17 cellular contexts compared by ENCODE assay signal in genomic region chr18:70423988-70424387, GRCh38.
A peak's percentile ranks its signal among the peaks of the same experiment; 100 is the strongest.
DNase-seq lines count a peak whose midpoint lies in the region; ATAC-seq and TF ChIP-seq lines count a peak whose summit lies in the region.
"Had no signal": no experiment of that assay in that cellular context is flagged by ENCODE, and none has a peak within 500 bp of the region (broad histone marks: within the 10 kb centered on the region; RNA-seq: fewer than 3 reads in every experiment).

No MANE protein-coding gene starts in this region.

- DNase-seq in G401 (ENCODE audit: low spot score) (peak; percentile 30), RPMI7951 (ENCODE audit: low read depth) (peak; percentile 47), fibroblast of mammary gland (ENCODE audit: low read depth) (peak; percentile 76), prostate gland (ENCODE audit: low spot score) (peak; percentile 63), HFFc6 (no peak)
- DNase-seq in activated CD8-positive, alpha-beta memory T cell treated with anti-CD3 and anti-CD28 coated beads, Interleukin-2, amount 50 U/mL, for 48 hours: no peak
- DNase-seq in activated CD8-positive, alpha-beta memory T cell treated with anti-CD3 and anti-CD28 coated beads, Interleukin-2, amount 50 U/mL, for 4 hours: no peak
- DNase-seq: activated CD4-positive, alpha-beta T cell treated with anti-CD3 and anti-CD28 coated beads, Interleukin-2, amount 50 U/mL, for 1 hour; brain microvascular endothelial cell; CD8-positive, alpha-beta T cell; hippocampal formation; NCI-H2171; stimulated activated CD4-positive, alpha-beta T cell treated with anti-CD3 and anti-CD28 coated beads, Interleukin-4, amount 100 ng/mL, for 1 hour had no signal

- H3K4me1 ChIP-seq in prostate gland (replicated peaks): no peaks in the 10 kb centered on the region

- no peak overlapping the region for H3K27ac ChIP-seq in prostate gland
- H3K27ac ChIP-seq: brain microvascular endothelial cell had no signal

- no peak for TF ChIP-seq CTCF in fibroblast of mammary gland (conservative IDR thresholded peaks at IDR 0.05; ENCODE audit: control insufficient read depth, insufficient read depth, low read depth, low read length)
- TF ChIP-seq CTCF in prostate gland (IDR thresholded peaks at IDR 0.05): no peak
- no peak for TF ChIP-seq CTCF in HFFc6 (IDR thresholded peaks at IDR 0.05)

- 32% methylated on average over 4 of the region's 4 CpGs for WGBS in prostate gland

- intact Hi-C loops in prostate gland (cut with DNase I): no loop called here

- H3K27me3 Mint-ChIP-seq in HFFc6 (ENCODE audit: insufficient read depth): no peaks in the 10 kb centered on the region; the same call in 1 of the 2 replicates

- 0 out of 2 replicates have a peak, but pooled peaks cover 5% of the 10 kb centered on the region for H3K9me3 Mint-ChIP-seq in HFFc6
- H3K9me3 Mint-ChIP-seq: activated T-helper 2 cell treated with anti-CD3 and anti-CD28 coated beads, Interferon-gamma antibody, Interleukin-2, Interleukin-4, amounts not matched to agents 10 μg/mL and 5 μg/mL and 100 μg/mL, durations not matched to agents 14 hours and 24 hours and 36 hours; CD8-positive, alpha-beta T cell; stimulated activated naive CD8-positive, alpha-beta T cell treated with anti-CD3 and anti-CD28 coated beads, Interleukin-15, Interleukin-2, amounts not matched to agents 100 ng/mL and 50 ng/mL, for 24 hours; T-helper 1 cell treated with Interleukin-12 subunit alpha and Interleukin-12 subunit beta and Interleukin-4 antibody, amounts not matched to agents 30 μg/mL and 1 μg/mL, for 36 hours had no signal

- TF ChIP-seq POLR2A in prostate gland (IDR thresholded peaks at IDR 0.05): no peak

- no peak overlapping the region for H3K4me3 Mint-ChIP-seq in HFFc6
- H3K4me3 Mint-ChIP-seq: CD8-positive, alpha-beta T cell; stimulated activated naive CD8-positive, alpha-beta T cell treated with anti-CD3 and anti-CD28 coated beads, Interleukin-15, Interleukin-2, amounts not matched to agents 100 ng/mL and 50 ng/mL, for 24 hours; T-helper 1 cell treated with Interleukin-12 subunit alpha and Interleukin-12 subunit beta and Interleukin-4 antibody, amounts not matched to agents 30 μg/mL and 1 μg/mL, for 36 hours had no signal

- in situ Hi-C loops in G401 (cut with HindIII; ENCODE audit: low sequenced_read_pairs): no loop called here

- ATAC-seq in GM21515 (IDR thresholded peaks at IDR 0.05; ENCODE audit: unreplicated experiment): no peak
- ATAC-seq: CD8-positive, alpha-beta T cell had no signal

- H3K4me3 ChIP-seq in fibroblast of mammary gland (ENCODE audit: control insufficient read depth, low read depth, low read length): no peak overlapping the region
- H3K4me3 ChIP-seq in prostate gland: no peak overlapping the region

- no peaks in the 10 kb centered on the region for H3K27me3 ChIP-seq in prostate gland (replicated peaks; ENCODE audit: insufficient read depth)
- H3K27me3 ChIP-seq: brain microvascular endothelial cell had no signal

- H3K9me3 ChIP-seq in prostate gland: no peaks in the 10 kb centered on the region

- no peak overlapping the region; the same call in 1 of the 2 replicates for H3K27ac Mint-ChIP-seq in HFFc6
- H3K27ac Mint-ChIP-seq: activated T-helper 2 cell treated with anti-CD3 and anti-CD28 coated beads, Interferon-gamma antibody, Interleukin-2, Interleukin-4, amounts not matched to agents 10 μg/mL and 5 μg/mL and 100 μg/mL, durations not matched to agents 14 hours and 24 hours and 36 hours; CD8-positive, alpha-beta T cell; stimulated activated naive CD8-positive, alpha-beta T cell treated with anti-CD3 and anti-CD28 coated beads, Interleukin-15, Interleukin-2, amounts not matched to agents 100 ng/mL and 50 ng/mL, for 24 hours; T-helper 1 cell treated with Interleukin-12 subunit alpha and Interleukin-12 subunit beta and Interleukin-4 antibody, amounts not matched to agents 30 μg/mL and 1 μg/mL, for 36 hours had no signal

- no peaks in the 10 kb centered on the region for H3K36me3 Mint-ChIP-seq in HFFc6 (ENCODE audit: low read depth)
- H3K36me3 Mint-ChIP-seq: CD8-positive, alpha-beta T cell had no signal

- H3K36me3 ChIP-seq in prostate gland: no peaks in the 10 kb centered on the region
- H3K36me3 ChIP-seq: brain microvascular endothelial cell had no signal

- peaks cover 74% of the 10 kb centered on the region for H3K4me1 Mint-ChIP-seq in HFFc6 (ENCODE audit: low read depth)

Comparison
In these comparisons a context has a peak if more than half of its experiments do, and no peak if none do; other contexts are left out.
1. DNase-seq: peak in G401 (single experiment), RPMI7951 (single experiment), fibroblast of mammary gland (single experiment) and prostate gland (single experiment); none in activated CD8-positive, alpha-beta memory T cell treated with anti-CD3 and anti-CD28 coated beads, Interleukin-2, amount 50 U/mL, for 48 hours (single experiment), activated CD8-positive, alpha-beta memory T cell treated with anti-CD3 and anti-CD28 coated beads, Interleukin-2, amount 50 U/mL, for 4 hours (single experiment) and HFFc6 (single experiment).